26 cellular contexts compared by ENCODE assay signal in the genomic region with DNA sequence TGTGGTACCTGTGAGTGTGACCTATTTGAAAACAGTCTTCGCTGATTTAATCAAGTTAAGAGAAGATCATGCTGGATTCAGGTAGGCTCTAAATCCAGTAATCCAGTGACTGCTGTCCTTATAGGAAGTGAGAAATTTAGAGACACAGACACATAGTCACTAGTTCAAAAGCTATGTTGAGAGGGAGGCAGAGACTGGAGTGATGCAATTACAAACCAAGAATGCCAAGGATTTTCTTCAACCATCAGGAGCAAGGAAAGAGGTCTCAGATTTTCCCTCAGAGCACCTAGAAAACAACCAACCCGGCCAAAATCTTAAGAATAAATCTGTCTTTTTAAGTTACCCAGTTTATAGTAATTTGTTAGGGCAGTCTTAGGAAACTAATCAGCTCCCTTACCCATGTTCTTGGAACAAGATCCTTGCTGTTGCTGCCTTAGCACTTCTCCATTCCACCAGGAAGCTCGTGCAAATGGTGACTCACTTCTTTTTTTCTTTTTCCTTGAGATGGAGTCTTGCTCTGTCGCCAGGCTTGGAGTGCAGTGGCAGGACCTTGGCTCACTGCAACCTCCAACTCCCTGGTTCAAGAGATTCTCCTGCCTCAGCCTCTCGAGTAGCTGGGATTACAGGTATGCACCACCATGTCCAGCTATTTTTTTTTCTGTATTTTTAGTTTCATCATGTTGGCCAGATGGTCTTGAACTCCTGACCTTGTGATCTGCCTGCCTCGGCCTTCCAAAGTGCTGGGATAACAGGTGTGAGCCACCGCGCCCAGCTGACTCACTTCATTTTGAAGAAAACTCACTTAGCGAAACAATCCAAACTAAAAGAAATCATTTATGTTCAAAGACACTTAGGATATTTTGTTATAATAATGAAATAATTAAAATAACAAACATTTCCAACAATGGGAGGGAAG.
"Had no signal": no experiment of that assay in that cellular context is flagged by ENCODE, and none has a peak within 500 bp of the region (broad histone marks: within the 10 kb centered on the region; RNA-seq: fewer than 3 reads in every experiment).

No MANE protein-coding gene starts in this region.

- ATAC-seq: activated CD4-positive, alpha-beta T cell treated with anti-CD3 and anti-CD28 coated beads for 36 hours; activated T-helper 17 cell treated with anti-CD3 and anti-CD28 coated beads, Interleukin-2, amount 50 U/mL, for 72 hours; effector memory CD8-positive, alpha-beta T cell; naive thymus-derived CD8-positive, alpha-beta T cell had no signal

- FAIRE-seq: colon, endothelial cell of umbilical vein, frontal cortex had no signal

- H3K27ac ChIP-seq: adrenal gland, breast epithelium, dorsolateral prefrontal cortex, esophagus muscularis mucosa, hepatocyte, left ventricle myocardium inferior, neural progenitor cell, sigmoid colon, upper lobe of left lung had no signal

- H3K4me1 ChIP-seq: breast epithelium, neural progenitor cell had no signal

- DNase-seq: activated B cell treated with CpG ODN at 0.5 μM for 24 hours; activated CD4-positive, alpha-beta T cell treated with anti-CD3 and anti-CD28 coated beads for 36 hours; activated CD4-positive, alpha-beta T cell treated with anti-CD3 and anti-CD28 coated beads, Interleukin-2, amount 50 U/mL, for 4 hours; activated CD8-positive, alpha-beta memory T cell treated with anti-CD3 and anti-CD28 coated beads for 24 hours; activated CD8-positive, alpha-beta memory T cell treated with anti-CD3 and anti-CD28 coated beads, Interleukin-2, amount 50 U/mL, for 4 hours; activated naive CD4-positive, alpha-beta T cell; activated T-cell treated with anti-CD3 and anti-CD28 coated beads, Interleukin-2, amount 50 U/mL, for 24 hours; adrenal gland; dorsolateral prefrontal cortex; effector memory CD8-positive, alpha-beta T cell; glutamatergic neuron; kidney glomerular epithelial cell; left ventricle myocardium inferior; naive thymus-derived CD8-positive, alpha-beta T cell; sigmoid colon; stimulated activated CD4-positive, alpha-beta T cell treated with anti-CD3 and anti-CD28 coated beads, Interleukin-4, amount 100 ng/mL, for 1 hour; stimulated activated naive CD4-positive, alpha-beta T cell treated with Interleukin-2 at 50 U/mL for 16 hours; upper lobe of left lung had no signal

- H3K4me2 ChIP-seq: hepatocyte, neural progenitor cell had no signal

- H3K9me3 ChIP-seq: adrenal gland, breast epithelium, esophagus muscularis mucosa, left ventricle myocardium inferior, sigmoid colon, upper lobe of left lung had no signal

- H3K4me3 ChIP-seq: adrenal gland, breast epithelium, dorsolateral prefrontal cortex, esophagus muscularis mucosa, hepatocyte, left ventricle myocardium inferior, neural progenitor cell, sigmoid colon, upper lobe of left lung had no signal
